9 cellular contexts compared by ENCODE assay signal in the genomic region with DNA sequence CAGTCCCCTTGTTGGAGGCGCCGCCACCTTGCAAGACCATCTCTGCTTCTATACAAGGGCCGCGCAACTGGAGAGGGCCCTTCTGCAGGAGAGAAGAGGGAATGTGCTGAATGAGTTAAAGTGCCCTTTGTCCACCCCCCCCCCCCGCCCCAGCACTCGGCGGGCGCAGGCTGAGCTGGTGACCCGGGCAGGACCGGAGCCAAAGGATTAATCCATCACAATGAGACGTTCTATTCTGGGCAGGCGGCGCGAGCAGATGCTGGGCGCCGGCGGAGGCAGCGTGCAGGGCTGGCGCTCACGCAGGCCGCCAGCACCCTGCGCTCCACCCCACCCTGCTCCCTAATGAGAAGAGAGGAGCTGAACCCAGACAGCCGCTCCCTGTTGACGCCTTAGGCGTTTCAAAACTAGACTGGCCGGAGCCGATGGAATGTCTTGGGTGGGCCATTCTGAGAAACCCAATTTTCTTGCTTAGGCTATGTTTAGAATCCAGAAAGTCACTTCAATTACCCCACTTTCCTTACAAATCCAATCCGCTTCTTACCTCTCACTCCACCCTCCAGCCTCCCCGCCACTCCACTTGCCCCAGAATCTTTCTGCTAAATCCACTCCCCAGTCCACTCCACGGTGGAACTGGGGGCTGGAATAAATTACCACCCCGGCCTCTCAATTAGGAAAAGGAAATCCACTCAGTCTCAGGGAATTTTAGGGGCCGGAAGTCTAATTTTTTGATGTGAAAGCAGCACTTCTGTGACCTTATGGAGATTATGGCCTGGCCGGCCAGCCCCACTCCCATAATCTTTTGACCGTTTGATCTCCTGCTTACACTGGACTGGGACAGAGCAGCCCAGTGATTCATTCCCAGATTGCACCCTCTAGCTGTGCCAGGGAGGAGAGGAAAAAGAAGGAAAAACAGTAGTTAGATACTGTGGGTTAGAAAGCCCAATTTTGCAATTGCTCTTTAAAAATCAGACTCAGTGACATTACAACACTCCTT. TPM values are rescaled to one million over a fixed set of nuclear protein-coding genes. Genes with fewer than 3 reads are reported as not detected.
DNase-seq lines count a peak whose midpoint lies in the region; ATAC-seq and TF ChIP-seq lines count a peak whose summit lies in the region.
"Had no signal": no experiment of that assay in that cellular context is flagged by ENCODE, and none has a peak within 500 bp of the region (broad histone marks: within the 10 kb centered on the region; RNA-seq: fewer than 3 reads in every experiment).

No MANE protein-coding gene starts in this region.

- H3K79me2 ChIP-seq in ACC112 (ENCODE audit: control insufficient read depth, insufficient read depth, low read length, unreplicated experiment), result no peaks in the 10 kb centered on the region

- in situ Hi-C loops in astrocyte of the cerebellum (cut with HindIII; ENCODE audit: low sequenced_read_pairs), result no loop called here

- no peak overlapping the region for H3K9ac ChIP-seq in iPS-15b (ENCODE audit: low read depth, low read length)
- peak overlapping the region in 2 of 3 donors; percentile 41 to 47 for H3K9ac ChIP-seq in skeletal muscle tissue (ENCODE audit: low read depth in 1 of 3, low read length in 3 of 3)

- H3K27ac ChIP-seq in ACC112 (ENCODE audit: low read depth, low read length), result peak overlapping the region; percentile 56
- H3K27ac ChIP-seq in skeletal muscle tissue (ENCODE audit: low read depth, low read length), result peak overlapping the region; percentile 63

- no peak for ATAC-seq in HG02759 (IDR thresholded peaks at IDR 0.05; ENCODE audit: unreplicated experiment)

- 0 out of 2 replicates have a peak, but pooled peaks cover 2% of the 10 kb centered on the region for H3K27me3 ChIP-seq in ACC112 (ENCODE audit: insufficient read depth, low read length)
- H3K27me3 ChIP-seq in MG63, result no peaks in the 10 kb centered on the region
- peaks cover 6% of the 10 kb centered on the region for H3K27me3 ChIP-seq in iPS-15b (ENCODE audit: control insufficient read depth, insufficient read depth, low read length)
- H3K27me3 ChIP-seq in skeletal muscle tissue (ENCODE audit: control insufficient read depth in 3 of 3, insufficient read depth in 3 of 3, low read length in 3 of 3), result no peaks in the 10 kb centered on the region

- H3K36me3 ChIP-seq in ACC112 (ENCODE audit: insufficient read depth, low read length) (no peaks in the 10 kb centered on the region), MG63 (no peaks in the 10 kb centered on the region), iPS-15b (ENCODE audit: control insufficient read depth, insufficient read depth, low read length) (no peaks in the 10 kb centered on the region), skeletal muscle tissue (ENCODE audit: control insufficient read depth in 3 of 3, insufficient read depth in 3 of 3, low read length in 3 of 3) (no peaks in the 10 kb centered on the region)

- no peak for TF ChIP-seq CTCF in astrocyte of the cerebellum (IDR thresholded peaks at IDR 0.05; ENCODE audit: low read depth, low read length, missing control alignments)

- DNase-seq in MG63 (peak; percentile 94), astrocyte of the cerebellum (ENCODE audit: low read depth) (no peak)
- no peak for DNase-seq in activated naive CD4-positive, alpha-beta T cell (lab: John Stamatoyannopoulos, UW)
- no peak for DNase-seq in effector CD4-positive, alpha-beta T cell
- DNase-seq: DND-41 had no signal

- peak overlapping the region; percentile 81 for H2AFZ ChIP-seq in ACC112 (ENCODE audit: low read length, unreplicated experiment)

- H3K9me3 ChIP-seq in MG63, result no peaks in the 10 kb centered on the region
- H3K9me3 ChIP-seq in iPS-15b (ENCODE audit: control insufficient read depth, insufficient read depth, low read length), result no peaks in the 10 kb centered on the region
- no peaks in the 10 kb centered on the region for H3K9me3 ChIP-seq in skeletal muscle tissue (ENCODE audit: control insufficient read depth in 3 of 3, low read length in 3 of 3)

- H3K4me3 ChIP-seq in ACC112 (ENCODE audit: low read depth, low read length), result peak overlapping the region; percentile 58
- H3K4me3 ChIP-seq in MG63, result 0 out of 2 replicates have a peak overlapping the region, but pooled peaks have one; percentile 10
- H3K4me3 ChIP-seq in astrocyte of the cerebellum (ENCODE audit: low read depth, low read length), result peak overlapping the region; percentile 31
- H3K4me3 ChIP-seq in iPS-15b (ENCODE audit: low read depth, low read length), result peak overlapping the region; percentile 42
- H3K4me3 ChIP-seq in skeletal muscle tissue (ENCODE audit: low read length in 3 of 3), result peak overlapping the region; percentile 19 to 42 (median 42)

- H3K4me1 ChIP-seq in ACC112 (ENCODE audit: control insufficient read depth, insufficient read depth, low read length, unreplicated experiment), result peaks cover 9% of the 10 kb centered on the region
- no peaks in the 10 kb centered on the region for H3K4me1 ChIP-seq in iPS-15b (ENCODE audit: control insufficient read depth, insufficient read depth, low read length)
- peaks cover 38 to 78% (median 61%) of the 10 kb centered on the region in 3 donors for H3K4me1 ChIP-seq in skeletal muscle tissue (ENCODE audit: control insufficient read depth in 3 of 3, insufficient read depth in 3 of 3, low read length in 3 of 3)

RNA-seq across cellular contexts. Expression of gene GJD2, which starts 32.7 kb away (rescaled TPM):
- not detected in 2 replicates for total RNA-seq in MG63 (2014; rRNA removed; shearing (Covaris generic); ENCODE audit: low replicate concordance)
- not detected for total RNA-seq in skeletal muscle tissue
